Comparison of ENCODE assay signal across 8 cellular contexts in the genomic region with DNA sequence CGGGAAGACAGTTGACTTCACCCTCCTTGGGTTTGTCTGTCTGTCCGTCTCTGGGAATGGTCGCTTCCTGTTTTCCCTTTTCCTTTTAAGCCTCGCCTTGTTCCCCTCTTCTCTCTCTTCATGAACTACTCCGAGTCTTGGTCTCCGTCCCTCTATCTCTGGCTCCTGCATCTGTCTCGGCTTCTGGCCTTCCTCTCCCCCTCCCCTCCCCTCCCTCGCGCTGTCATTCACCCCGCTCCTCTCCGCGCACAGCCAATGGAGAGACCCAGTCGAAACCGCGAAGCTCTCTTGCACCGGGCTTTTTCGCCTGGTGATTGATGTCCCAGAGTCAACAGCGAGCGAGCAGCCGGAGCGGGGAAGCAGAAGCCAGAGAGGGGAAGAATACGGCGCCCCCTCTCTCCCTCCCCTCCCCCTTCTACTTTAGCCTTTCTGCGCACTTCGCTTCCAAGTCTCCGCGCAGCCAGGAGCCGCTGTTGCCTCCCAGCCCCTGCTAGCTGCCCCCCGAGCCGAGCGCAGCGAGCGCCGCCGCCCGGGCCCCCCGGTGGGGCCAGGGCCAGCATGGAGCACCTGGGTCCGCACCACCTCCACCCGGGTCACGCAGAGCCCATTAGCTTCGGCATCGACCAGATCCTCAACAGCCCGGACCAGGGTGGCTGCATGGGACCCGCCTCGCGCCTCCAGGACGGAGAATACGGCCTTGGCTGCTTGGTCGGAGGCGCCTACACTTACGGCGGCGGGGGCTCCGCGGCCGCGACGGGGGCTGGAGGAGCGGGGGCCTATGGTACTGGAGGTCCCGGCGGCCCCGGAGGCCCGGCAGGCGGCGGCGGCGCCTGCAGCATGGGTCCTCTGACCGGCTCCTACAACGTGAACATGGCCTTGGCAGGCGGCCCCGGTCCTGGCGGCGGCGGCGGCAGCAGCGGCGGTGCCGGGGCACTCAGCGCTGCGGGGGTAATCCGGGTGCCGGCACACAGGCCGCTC. TPM values are rescaled to one million over a fixed set of nuclear protein-coding genes. Genes with fewer than 3 reads are reported as not detected.
DNase-seq lines count a peak whose midpoint lies in the region; ATAC-seq and TF ChIP-seq lines count a peak whose summit lies in the region.

Gene TLX1, plus strand, starts transcription at position 317 of the 978 bp plus-strand sequence. Its CDS starts 242 bp downstream, at position 559.

- TF ChIP-seq CTCF in mucosa of descending colon (IDR thresholded peaks at IDR 0.05) (no peak), tibial nerve (IDR thresholded peaks at IDR 0.05) (no peak)

- H3K27me3 ChIP-seq in BLaER1 (peaks cover 100% of the 10 kb centered on the region), HUES48 (ENCODE audit: control insufficient read depth, insufficient read depth, low read length) (peaks cover 100% of the 10 kb centered on the region), tibial nerve (peaks cover 0 to 100% of the 10 kb centered on the region in 2 donors)

- H3K27ac ChIP-seq in BLaER1 (no peak within 1 kb of the TSS), HUES48 (ENCODE audit: low read depth, low read length) (no peak within 1 kb of the TSS), tibial nerve (no peak within 1 kb of the TSS)

- H4K20me1 ChIP-seq in BLaER1: peaks cover 89% of the 10 kb centered on the region

- peak; percentile 22 to 24 for ATAC-seq in activated naive CD4-positive, alpha-beta T cell treated with anti-CD3 and anti-CD28 coated beads, Interleukin-2, amount 50 U/mL, for 72 hours
- ATAC-seq in mucosa of descending colon (peak; percentile 50), HG03460 (IDR thresholded peaks at IDR 0.05; ENCODE audit: unreplicated experiment) (no peak), HG02852 (IDR thresholded peaks at IDR 0.05; ENCODE audit: unreplicated experiment) (no peak), GM21367 (IDR thresholded peaks at IDR 0.05; ENCODE audit: unreplicated experiment) (no peak)

- H3K4me2 ChIP-seq in BLaER1: peak within 1 kb of the TSS; percentile 17; the same call in 1 of the 2 replicates

- peaks cover 9% of the 10 kb centered on the region; the same call in 1 of the 2 replicates for H3K4me1 ChIP-seq in BLaER1
- H3K4me1 ChIP-seq in HUES48 (ENCODE audit: control insufficient read depth, insufficient read depth, low read length): 0 out of 2 replicates have a peak, but pooled peaks cover 6% of the 10 kb centered on the region
- H3K4me1 ChIP-seq in mucosa of descending colon (ENCODE audit: low read depth): peaks cover 16% of the 10 kb centered on the region
- H3K4me1 ChIP-seq in tibial nerve: peaks cover 0 to 54% (median 26%) of the 10 kb centered on the region in 4 donors

- H3K4me3 ChIP-seq in BLaER1 (no peak within 1 kb of the TSS), HUES48 (ENCODE audit: low read depth, low read length) (peak within 1 kb of the TSS; percentile 28; the same call in 1 of the 2 replicates), mucosa of descending colon (no peak within 1 kb of the TSS), tibial nerve (peak within 1 kb of the TSS in 1 of 4 donors; percentile 21)

- TF ChIP-seq POLR2A in tibial nerve (IDR thresholded peaks at IDR 0.05): no peak

- no peak for DNase-seq in activated naive CD4-positive, alpha-beta T cell treated with anti-CD3 and anti-CD28 coated beads, Interleukin-2, amount 50 U/mL, for 72 hours (ENCODE audit: low spot score in 2 of 2)
- DNase-seq in mucosa of descending colon: no peak
- no peak for DNase-seq in tibial nerve (ENCODE audit: low spot score in 2 of 2)

- H3K9ac ChIP-seq in BLaER1 (no peak within 1 kb of the TSS), HUES48 (ENCODE audit: low read depth, low read length) (no peak within 1 kb of the TSS)

- H3K36me3 Mint-ChIP-seq in activated naive CD4-positive, alpha-beta T cell treated with anti-CD3 and anti-CD28 coated beads, Interleukin-2, amount 50 U/mL, for 72 hours: no peaks in the 10 kb centered on the region

- TF ChIP-seq EP300 in tibial nerve (IDR thresholded peaks at IDR 0.05): no peak

- H3K36me3 ChIP-seq in BLaER1 (no peaks in the 10 kb centered on the region), HUES48 (ENCODE audit: control insufficient read depth, insufficient read depth, low read length) (no peaks in the 10 kb centered on the region), mucosa of descending colon (ENCODE audit: low read depth) (no peaks in the 10 kb centered on the region), tibial nerve (no peaks in the 10 kb centered on the region)

- intact Hi-C loops in mucosa of descending colon (cut with DNase I, micrococcal nuclease): no loop called here

- 2% methylated on average over 29 to 58 of the region's 83 CpGs for WGBS in tibial nerve, 2 donors

- no peak within 1 kb of the TSS for H3K27ac Mint-ChIP-seq in activated naive CD4-positive, alpha-beta T cell treated with anti-CD3 and anti-CD28 coated beads, Interleukin-2, amount 50 U/mL, for 72 hours

- H3K9me3 ChIP-seq in BLaER1 (peaks cover 14% of the 10 kb centered on the region; the same call in 1 of the 2 replicates), HUES48 (ENCODE audit: control insufficient read depth, insufficient read depth, low read length) (no peaks in the 10 kb centered on the region), mucosa of descending colon (no peaks in the 10 kb centered on the region), tibial nerve (no peaks in the 10 kb centered on the region)

- H3K9me3 Mint-ChIP-seq in activated naive CD4-positive, alpha-beta T cell treated with anti-CD3 and anti-CD28 coated beads, Interleukin-2, amount 50 U/mL, for 72 hours: no peaks in the 10 kb centered on the region

RNA-seq across cellular contexts. Expression of gene TLX1, which starts in this region (rescaled TPM):
- total RNA-seq in activated naive CD4-positive, alpha-beta T cell treated with anti-CD3 and anti-CD28 coated beads, Interleukin-2, amount 50 U/mL, for 72 hours: not detected
- 1 to 10 TPM in 1 of 3 donors, under 1 TPM in 1, not detected in 1; 0.93 to 1.0 TPM for total RNA-seq in mucosa of descending colon
- total RNA-seq in tibial nerve: not detected

Comparison
In these comparisons a context has a peak if more than half of its experiments do, and no peak if none do; other contexts are left out.
1. Peak in ATAC-seq in activated naive CD4-positive, alpha-beta T cell treated with anti-CD3 and anti-CD28 coated beads, Interleukin-2, amount 50 U/mL, for 72 hours; RNA of the gene not detected or under 1 TPM.